ENCODE assay signal across 12 cellular contexts in the genomic region with DNA sequence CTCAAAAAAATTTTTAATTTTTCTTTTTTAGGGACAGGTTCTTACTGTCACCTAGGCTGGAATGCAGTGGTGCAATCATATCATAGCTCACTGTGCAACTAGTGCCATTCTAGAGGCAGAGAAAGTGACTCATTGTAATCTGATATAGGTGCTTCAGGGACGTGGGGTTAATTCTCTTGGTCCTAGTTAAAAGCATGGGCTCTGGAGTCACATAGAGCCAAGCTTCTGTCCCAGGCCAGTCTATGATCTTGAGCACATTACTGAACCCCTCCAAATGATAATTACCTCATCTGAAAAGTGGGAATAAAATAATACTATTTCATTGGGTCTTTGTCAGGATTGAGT. TPM values are rescaled to one million over a fixed set of nuclear protein-coding genes. Genes with fewer than 3 reads are reported as not detected.
A peak's percentile ranks its signal among the peaks of the same experiment; 100 is the strongest.
DNase-seq lines count a peak whose midpoint lies in the region; ATAC-seq and TF ChIP-seq lines count a peak whose summit lies in the region.
"Had no signal": no experiment of that assay in that cellular context is flagged by ENCODE, and none has a peak within 500 bp of the region (broad histone marks: within the 10 kb centered on the region; RNA-seq: fewer than 3 reads in every experiment).

No MANE protein-coding gene starts in this region.

- no peak overlapping the region for H3K27ac Mint-ChIP-seq in activated CD4-positive, alpha-beta T cell treated with anti-CD3 and anti-CD28 coated beads, Interleukin-2, amount 10 ng/mL, durations not matched to agents 24 days and 14 days

- no peaks in the 10 kb centered on the region for H3K9me3 Mint-ChIP-seq in activated CD4-positive, alpha-beta T cell treated with anti-CD3 and anti-CD28 coated beads, Interleukin-2, amount 10 ng/mL, durations not matched to agents 24 days and 14 days
- H3K9me3 Mint-ChIP-seq: stimulated activated naive B cell treated with anti-CD40 and anti-IgM and Interleukin-4, amounts not matched to agents 10 μg/mL and 1 μg/mL and 100 μg/mL, for 72 hours had no signal

- POLR2A ChIA-PET in A673 (lab: Charles Lee; ENCODE audit: low non-redundant PET) (no interaction called here), HEK293 (lab: Yijun Ruan, JAX) (interaction anchor here (0.6 to 1.4 kb wide), 4 partner anchors 32 to 99 kb away, joined by 3 to 8 read pairs (median 5); a partner anchor contains a TSS)

- H3K36me3 ChIP-seq in A673 (ENCODE audit: insufficient read depth, low read length, poor library complexity, severe bottlenecking) (peaks cover 5% of the 10 kb centered on the region), HEK293 (ENCODE audit: control insufficient read depth in 2 of 2, insufficient read depth in 1 of 2, low read length in 2 of 2) (peaks cover 0 to 50% of the 10 kb centered on the region in 2 experiments; a peak in 1 of 3 replicates)

- BruUV-seq in A673 (replicated peaks; lab: Mats Ljungman, UMichigan): no TSS peak

- H3K27me3 ChIP-seq in A673 (replicated peaks; ENCODE audit: insufficient read depth, low read depth, low read length, poor library complexity): no peaks in the 10 kb centered on the region
- no peaks in the 10 kb centered on the region for H3K27me3 ChIP-seq in foreskin keratinocyte

- H3K4me3 ChIP-seq in A673 (ENCODE audit: low read depth, low read length, poor library complexity, severe bottlenecking) (no peak overlapping the region), HEK293 (ENCODE audit: low read depth, low read length) (no peak overlapping the region)

- TF ChIP-seq CTCF in A673 (conservative IDR thresholded peaks at IDR 0.05; ENCODE audit: low read depth, low read length): no peak
- no peak for TF ChIP-seq CTCF in HEK293 (tag by site-specific recombination; IDR thresholded peaks at IDR 0.05)
- TF ChIP-seq CTCF in foreskin keratinocyte (conservative IDR thresholded peaks at IDR 0.05): no peak

- H3K27me3 Mint-ChIP-seq in activated CD4-positive, alpha-beta T cell treated with anti-CD3 and anti-CD28 coated beads, Interleukin-2, amount 10 ng/mL, durations not matched to agents 24 days and 14 days: no peaks in the 10 kb centered on the region
- H3K27me3 Mint-ChIP-seq: stimulated activated naive B cell treated with anti-CD40 and anti-IgM and Interleukin-4, amounts not matched to agents 10 μg/mL and 1 μg/mL and 100 μg/mL, for 72 hours had no signal

- CTCF ChIA-PET in A673 (lab: Charles Lee) (no interaction called here), HEK293 (lab: Yijun Ruan, JAX) (interaction anchor here (1.0 to 1.7 kb wide), 2 partner anchors 9 to 33 kb away, joined by 4 to 8 read pairs; no protein-coding TSS in a partner anchor)

- ATAC-seq in foreskin keratinocyte (peak; percentile 43), GM18502 (IDR thresholded peaks at IDR 0.05; ENCODE audit: poor library complexity, unreplicated experiment) (no peak), sciatic nerve (no peak), HG03097 (IDR thresholded peaks at IDR 0.05; ENCODE audit: low FRiP score, unreplicated experiment) (no peak)

- H3K36me3 Mint-ChIP-seq in activated CD4-positive, alpha-beta T cell treated with anti-CD3 and anti-CD28 coated beads, Interleukin-2, amount 10 ng/mL, durations not matched to agents 24 days and 14 days (ENCODE audit: low read depth): peaks cover 6% of the 10 kb centered on the region

- H3K9me3 ChIP-seq in A673 (ENCODE audit: low read depth, low read length, poor library complexity, severe bottlenecking) (no peaks in the 10 kb centered on the region), HEK293 (ENCODE audit: control insufficient read depth, insufficient read depth, low read depth, low read length) (no peaks in the 10 kb centered on the region)

- no peak overlapping the region for H3K27ac ChIP-seq in A673 (ENCODE audit: low read depth, low read length, poor library complexity, severe bottlenecking)
- H3K27ac ChIP-seq in HEK293 (ENCODE audit: extremely low read depth, low read depth, low read length): no peak overlapping the region
- H3K27ac ChIP-seq in foreskin keratinocyte: peak overlapping the region; percentile 40

- no peak overlapping the region for H3K4me3 Mint-ChIP-seq in activated CD4-positive, alpha-beta T cell treated with anti-CD3 and anti-CD28 coated beads, Interleukin-2, amount 10 ng/mL, durations not matched to agents 24 days and 14 days

- DNase-seq in A673 (ENCODE audit: low spot score) (peak; percentile 35), RKO (ENCODE audit: low spot score) (peak; percentile 75), foreskin keratinocyte (peak in 1 of 2 donors; percentile 67), sciatic nerve (ENCODE audit: low spot score) (no peak)
- DNase-seq in activated CD4-positive, alpha-beta T cell treated with anti-CD3 and anti-CD28 coated beads, Interleukin-2, amount 10 ng/mL, durations not matched to agents 24 days and 14 days: no peak
- DNase-seq: GDM1; NCI-H2081 treated with DMSO at 0.1 percent for 48 hours; occipital lobe; stimulated activated naive B cell treated with anti-CD40 and anti-IgM and Interleukin-4, amounts not matched to agents 10 μg/mL and 1 μg/mL and 100 μg/mL, for 72 hours had no signal

- intact Hi-C loops in A673 (cut with micrococcal nuclease; ENCODE audit: unreplicated experiment) (no loop called here), sciatic nerve (cut with DNase I) (no loop called here)
- intact Hi-C loops in activated CD4-positive, alpha-beta T cell treated with anti-CD3 and anti-CD28 coated beads, Interleukin-2, amount 10 ng/mL, durations not matched to agents 24 days and 14 days (cut with micrococcal nuclease): loop anchor here (2.0 to 5.0 kb wide), 2 partner anchors 68 to 612 kb away; a partner anchor contains a TSS

- peaks cover 23% of the 10 kb centered on the region for H3K4me1 Mint-ChIP-seq in activated CD4-positive, alpha-beta T cell treated with anti-CD3 and anti-CD28 coated beads, Interleukin-2, amount 10 ng/mL, durations not matched to agents 24 days and 14 days

- H3K4me1 ChIP-seq in A673 (ENCODE audit: insufficient read depth, low read length, poor library complexity, severe bottlenecking): peaks cover 13% of the 10 kb centered on the region
- H3K4me1 ChIP-seq in HEK293 (ENCODE audit: control insufficient read depth, insufficient read depth, low read length): peaks cover 9% of the 10 kb centered on the region
- H3K4me1 ChIP-seq in foreskin keratinocyte: peaks cover 37% of the 10 kb centered on the region

TF ChIP-seq in HEK293, 187 proteins besides CTCF, POLR2A, EP300 and RAD21 (continues in another document):
- TF ChIP-seq ZNF433 (tag by site-specific recombination; IDR thresholded peaks at IDR 0.05; ENCODE audit: low read depth) (no peak), ZNF146 (tag by site-specific recombination; IDR thresholded peaks at IDR 0.05) (no peak), RBAK (tag by site-specific recombination; IDR thresholded peaks at IDR 0.05) (no peak), ZNF423 (tag by site-specific recombination; IDR thresholded peaks at IDR 0.05) (no peak), HOXA7 (CRISPR knock-in tag; IDR thresholded peaks at IDR 0.05; ENCODE audit: borderline replicate concordance) (no peak), ZNF366 (tag by site-specific recombination; conservative IDR thresholded peaks at IDR 0.05) (no peak), HOXC10 (CRISPR knock-in tag; IDR thresholded peaks at IDR 0.05) (no peak), EGR2 (tag by site-specific recombination; IDR thresholded peaks at IDR 0.05; ENCODE audit: low read depth) (no peak), ZNF785 (tag by site-specific recombination; IDR thresholded peaks at IDR 0.05) (no peak)
- TF ChIP-seq, protein P1, sequence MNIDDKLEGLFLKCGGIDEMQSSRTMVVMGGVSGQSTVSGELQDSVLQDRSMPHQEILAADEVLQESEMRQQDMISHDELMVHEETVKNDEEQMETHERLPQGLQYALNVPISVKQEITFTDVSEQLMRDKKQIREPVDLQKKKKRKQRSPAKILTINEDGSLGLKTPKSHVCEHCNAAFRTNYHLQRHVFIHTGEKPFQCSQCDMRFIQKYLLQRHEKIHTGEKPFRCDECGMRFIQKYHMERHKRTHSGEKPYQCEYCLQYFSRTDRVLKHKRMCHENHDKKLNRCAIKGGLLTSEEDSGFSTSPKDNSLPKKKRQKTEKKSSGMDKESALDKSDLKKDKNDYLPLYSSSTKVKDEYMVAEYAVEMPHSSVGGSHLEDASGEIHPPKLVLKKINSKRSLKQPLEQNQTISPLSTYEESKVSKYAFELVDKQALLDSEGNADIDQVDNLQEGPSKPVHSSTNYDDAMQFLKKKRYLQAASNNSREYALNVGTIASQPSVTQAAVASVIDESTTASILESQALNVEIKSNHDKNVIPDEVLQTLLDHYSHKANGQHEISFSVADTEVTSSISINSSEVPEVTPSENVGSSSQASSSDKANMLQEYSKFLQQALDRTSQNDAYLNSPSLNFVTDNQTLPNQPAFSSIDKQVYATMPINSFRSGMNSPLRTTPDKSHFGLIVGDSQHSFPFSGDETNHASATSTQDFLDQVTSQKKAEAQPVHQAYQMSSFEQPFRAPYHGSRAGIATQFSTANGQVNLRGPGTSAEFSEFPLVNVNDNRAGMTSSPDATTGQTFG (tag by site-specific recombination; IDR thresholded peaks at IDR 0.05; ENCODE audit: borderline replicate concordance): no peak

RNA-seq across cellular contexts. Expression of a gene that starts 1.1 kb away (rescaled TPM):
- total RNA-seq in A673 (2021): 79.1 and 81.4 TPM in 2 replicates
- total RNA-seq in foreskin keratinocyte: 125 and 127 TPM in 2 replicates
- polyA plus RNA-seq in foreskin keratinocyte: 85.2 and 100.0 TPM in 2 replicates
- total RNA-seq in sciatic nerve: 83.8 TPM
- 86.7 and 92.1 TPM in 2 replicates for total RNA-seq in activated CD4-positive, alpha-beta T cell treated with anti-CD3 and anti-CD28 coated beads, Interleukin-2, amount 10 ng/mL, durations not matched to agents 24 days and 14 days

RNA-seq across cellular contexts. Expression of a gene that starts 7.8 kb away (rescaled TPM):
- total RNA-seq in A673 (2021) (27.8 and 28.3 TPM in 2 replicates), foreskin keratinocyte (75.7 and 76.8 TPM in 2 replicates), sciatic nerve (49.8 TPM)
- 70.9 and 74.5 TPM in 2 replicates for polyA plus RNA-seq in foreskin keratinocyte
- 18.0 and 19.9 TPM in 2 replicates for total RNA-seq in activated CD4-positive, alpha-beta T cell treated with anti-CD3 and anti-CD28 coated beads, Interleukin-2, amount 10 ng/mL, durations not matched to agents 24 days and 14 days

RNA-seq across cellular contexts. Expression of a gene that starts 32.2 kb away (rescaled TPM):
- total RNA-seq in A673 (2021): 17.8 and 22.9 TPM in 2 replicates
- 24.8 and 25.7 TPM in 2 replicates for total RNA-seq in foreskin keratinocyte
- polyA plus RNA-seq in foreskin keratinocyte: 13.9 TPM in 2 replicates
- total RNA-seq in sciatic nerve: 22.7 TPM
- total RNA-seq in activated CD4-positive, alpha-beta T cell treated with anti-CD3 and anti-CD28 coated beads, Interleukin-2, amount 10 ng/mL, durations not matched to agents 24 days and 14 days: 28.0 and 30.5 TPM in 2 replicates

RNA-seq across cellular contexts. Expression of a gene that starts 47.9 kb away (rescaled TPM):
- total RNA-seq in A673 (2021) (65.1 and 68.4 TPM in 2 replicates), foreskin keratinocyte (66.7 and 67.8 TPM in 2 replicates), sciatic nerve (40.3 TPM)
- 40.3 and 48.3 TPM in 2 replicates for polyA plus RNA-seq in foreskin keratinocyte
- total RNA-seq in activated CD4-positive, alpha-beta T cell treated with anti-CD3 and anti-CD28 coated beads, Interleukin-2, amount 10 ng/mL, durations not matched to agents 24 days and 14 days: 77.7 and 82.8 TPM in 2 replicates

Comparison
In these comparisons a context has a peak if more than half of its experiments do, and no peak if none do; other contexts are left out.
1. DNase-seq: peak in A673 (single experiment) and RKO (single experiment); none in sciatic nerve (single experiment) and activated CD4-positive, alpha-beta T cell treated with anti-CD3 and anti-CD28 coated beads, Interleukin-2, amount 10 ng/mL, durations not matched to agents 24 days and 14 days (single experiment).